Comparison of ENCODE assay signal across 1 cellular context in genomic region chr2:233208382-233209116, GRCh38.
TF ChIP-seq lines count a peak whose summit lies in the region.

No MANE protein-coding gene starts in this region.

TF ChIP-seq in HCT116, 20 proteins besides CTCF, POLR2A, EP300 and RAD21 (continued from another document):
- TF ChIP-seq ATF3 (IDR thresholded peaks at IDR 0.05) (no peak), MAX (IDR thresholded peaks at IDR 0.05) (no peak), TCF7L2 (IDR thresholded peaks at IDR 0.05; ENCODE audit: borderline replicate concordance, extremely low read depth, insufficient read depth, insufficient read length) (no peak), POLR2AphosphoS5 (IDR thresholded peaks at IDR 0.05; ENCODE audit: low read depth, low read length) (no peak), ELF1 (IDR thresholded peaks at IDR 0.05; ENCODE audit: borderline replicate concordance, low read depth) (no peak)
